Comparison of ENCODE assay signal across 19 cellular contexts in the genomic region with DNA sequence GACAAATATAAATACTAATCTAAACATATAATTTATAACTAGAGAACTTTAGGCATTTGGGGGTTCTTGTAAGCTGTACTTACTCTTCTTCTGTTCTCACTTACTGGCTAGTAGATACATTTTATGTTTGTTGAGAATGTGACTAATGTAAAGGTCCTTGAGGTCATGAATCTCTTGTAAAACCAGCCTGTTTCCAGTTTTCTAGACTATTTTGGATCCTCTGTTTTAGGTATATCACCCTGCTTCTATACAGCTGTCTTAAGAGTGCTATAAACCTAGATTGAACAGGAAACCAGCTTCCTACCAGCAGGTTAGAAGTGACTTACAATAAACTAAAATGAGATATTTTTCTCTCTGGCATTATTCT.
A peak's percentile ranks its signal among the peaks of the same experiment; 100 is the strongest.
DNase-seq lines count a peak whose midpoint lies in the region; FAIRE-seq and TF ChIP-seq lines count a peak whose summit lies in the region.
"Had no signal": no experiment of that assay in that cellular context is flagged by ENCODE, and none has a peak within 500 bp of the region (broad histone marks: within the 10 kb centered on the region; RNA-seq: fewer than 3 reads in every experiment).

No MANE protein-coding gene starts in this region.

- no peaks in the 10 kb centered on the region for H3K79me2 ChIP-seq in GM23248 (ENCODE audit: insufficient read depth)

- no peak overlapping the region for H4K8ac ChIP-seq in mesenchymal stem cell (ENCODE audit: low read length)

- no peak overlapping the region for H2BK120ac ChIP-seq in mesenchymal stem cell (ENCODE audit: low read depth, low read length)

- in situ Hi-C loops in GM23248 (cut with MboI) (no loop called here), astrocyte of the spinal cord (cut with HindIII; ENCODE audit: low sequenced_read_pairs) (no loop called here)

- H2AK5ac ChIP-seq in mesenchymal stem cell (ENCODE audit: low read length, severe bottlenecking), result no peak overlapping the region

- H4K20me1 ChIP-seq in GM23248 (ENCODE audit: insufficient read depth), result no peaks in the 10 kb centered on the region

- H3K9ac ChIP-seq in GM23248 (no peak overlapping the region), mesenchymal stem cell (ENCODE audit: low read length) (no peak overlapping the region)

- peaks cover 25% of the 10 kb centered on the region for H3F3A ChIP-seq in GM23248 (ENCODE audit: insufficient read depth)

- H2BK12ac ChIP-seq in mesenchymal stem cell (ENCODE audit: low read length in 2 of 2), result no peak overlapping the region

- H3K4ac ChIP-seq in mesenchymal stem cell (ENCODE audit: low read depth in 1 of 2, low read length in 2 of 2), result no peak overlapping the region

- H2BK15ac ChIP-seq in mesenchymal stem cell (ENCODE audit: low read depth, poor library complexity, severe bottlenecking), result no peak overlapping the region

- no peak overlapping the region for H3K4me2 ChIP-seq in GM23248 (ENCODE audit: unreplicated experiment)
- H3K4me2 ChIP-seq in mesenchymal stem cell (ENCODE audit: low read length, poor library complexity, severe bottlenecking), result no peak overlapping the region

- H3K4me3 ChIP-seq in GM23248 (no peak overlapping the region), astrocyte of the spinal cord (ENCODE audit: low read depth, low read length) (no peak overlapping the region), mesenchymal stem cell (ENCODE audit: insufficient read depth in 1 of 2, low read depth in 1 of 2, low read length in 2 of 2) (no peak overlapping the region)
- H3K4me3 ChIP-seq: SJSA1 had no signal

- H3K27me3 ChIP-seq in GM23248 (replicated peaks; ENCODE audit: insufficient read depth) (no peaks in the 10 kb centered on the region), mesenchymal stem cell (ENCODE audit: control insufficient read depth in 1 of 2, insufficient read depth in 1 of 2, low read length in 2 of 2) (no peaks in the 10 kb centered on the region)
- H3K27me3 ChIP-seq: BE2C, SJSA1 had no signal

- H3K4me1 ChIP-seq in GM23248 (ENCODE audit: insufficient read depth) (peaks cover 13% of the 10 kb centered on the region), mesenchymal stem cell (ENCODE audit: control insufficient read depth, insufficient read depth, low read depth, low read length) (peaks cover 5% of the 10 kb centered on the region)

- H3K36me3 ChIP-seq in GM23248 (ENCODE audit: low read depth) (no peaks in the 10 kb centered on the region), mesenchymal stem cell (ENCODE audit: control insufficient read depth in 1 of 2, insufficient read depth in 2 of 2, low read depth in 1 of 2, low read length in 2 of 2) (no peaks in the 10 kb centered on the region)
- H3K36me3 ChIP-seq: BE2C, SJSA1 had no signal

- H3K27ac ChIP-seq in GM23248 (no peak overlapping the region), mesenchymal stem cell (ENCODE audit: low read length, poor library complexity, severe bottlenecking) (no peak overlapping the region)
- H3K27ac ChIP-seq: RWPE1, SJSA1 had no signal

- H3K14ac ChIP-seq in mesenchymal stem cell (ENCODE audit: low read length in 2 of 2), result no peak overlapping the region

- H4K91ac ChIP-seq in mesenchymal stem cell (ENCODE audit: low read length), result no peak overlapping the region

- H3K9me2 ChIP-seq in GM23248 (ENCODE audit: insufficient read depth), result no peaks in the 10 kb centered on the region

- H3K9me3 ChIP-seq in GM23248 (ENCODE audit: low read depth), result no peaks in the 10 kb centered on the region
- H3K9me3 ChIP-seq in mesenchymal stem cell (ENCODE audit: control insufficient read depth, low read length), result no peaks in the 10 kb centered on the region
- H3K9me3 ChIP-seq: BE2C, SJSA1 had no signal

- H3K18ac ChIP-seq in mesenchymal stem cell (ENCODE audit: low read depth in 1 of 2, low read length in 2 of 2), result no peak overlapping the region

- TF ChIP-seq CTCF in astrocyte of the spinal cord (IDR thresholded peaks at IDR 0.05; ENCODE audit: low read depth, low read length), result no peak

- no peaks in the 10 kb centered on the region for H3K79me1 ChIP-seq in mesenchymal stem cell (replicated peaks; ENCODE audit: low read length, poor library complexity, severe bottlenecking)

- no peak overlapping the region for H2BK5ac ChIP-seq in mesenchymal stem cell (ENCODE audit: low read depth, low read length, poor library complexity, severe bottlenecking)

- no peak for FAIRE-seq in GM12891 (lab: Jason Lieb, UNC)

- no peak overlapping the region for H3K23ac ChIP-seq in mesenchymal stem cell (ENCODE audit: low read length in 2 of 2)

- H2AFZ ChIP-seq in GM23248 (no peak overlapping the region), mesenchymal stem cell (ENCODE audit: low read depth, low read length) (no peak overlapping the region)

- TF ChIP-seq POLR2A in GM12891 (IDR thresholded peaks at IDR 0.05; ENCODE audit: low read depth, low read length), result no peak

- peak; percentile 21 for DNase-seq in GM23248
- peak; percentile 33 for DNase-seq in LHCN-M2 (ENCODE audit: low read depth)
- peak; percentile 26 for DNase-seq in astrocyte of the spinal cord (ENCODE audit: low read depth, low spot score)
- DNase-seq in mesenchymal stem cell, result peak; percentile 51
- DNase-seq in GM12891 (ENCODE audit: insufficient read length, low spot score), result no peak
- DNase-seq in stimulated activated CD4-positive, alpha-beta T cell treated with anti-CD3 and anti-CD28 coated beads, Interleukin-2, amount 100 ng/mL, for 24 hours, result no peak
- no peak for DNase-seq in DMS153 (lab: John Stamatoyannopoulos, UW)
- no peak for DNase-seq in NCI-H524 treated with DMSO at 0.1 percent for 48 hours (lab: John Stamatoyannopoulos, UW)
- DNase-seq: BE2C; Calu3; CD4-positive, alpha-beta T cell; NCI-H1105; NCI-H1694 treated with DMSO at 0.1 percent for 48 hours; NCI-H2107; NCI-H345; NCI-H526 treated with DMSO at 0.1 percent for 48 hours; NK-92 treated with Interleukin-12 subunit alpha and Interleukin-12 subunit beta, amount 100 ng/mL, for 24 hours had no signal

TF ChIP-seq in GM12891, 5 proteins besides CTCF, POLR2A, EP300 and RAD21:
- TF ChIP-seq SPI1 (IDR thresholded peaks at IDR 0.05; ENCODE audit: low read depth, low read length), result no peak
- TF ChIP-seq POU2F2 (IDR thresholded peaks at IDR 0.05; ENCODE audit: low read depth, low read length), result no peak
- no peak for TF ChIP-seq PAX5 (IDR thresholded peaks at IDR 0.05; ENCODE audit: insufficient read depth, low read length, severe bottlenecking)
- TF ChIP-seq TAF1 (IDR thresholded peaks at IDR 0.05; ENCODE audit: low read depth, low read length), result no peak
- no peak for TF ChIP-seq POLR2AphosphoS5 (IDR thresholded peaks at IDR 0.05; ENCODE audit: low read depth, low read length)

Comparison
In these comparisons a context has a peak if more than half of its experiments do, and no peak if none do; other contexts are left out.
1. DNase-seq: peak in GM23248 (single experiment), LHCN-M2 (single experiment), astrocyte of the spinal cord (single experiment) and mesenchymal stem cell (single experiment); none in GM12891 (single experiment), stimulated activated CD4-positive, alpha-beta T cell treated with anti-CD3 and anti-CD28 coated beads, Interleukin-2, amount 100 ng/mL, for 24 hours (0 of 2), DMS153 (single experiment) and NCI-H524 treated with DMSO at 0.1 percent for 48 hours (single experiment).